Comparison of ENCODE assay signal across 8 cellular contexts in genomic region chr1:92599184-92599583, GRCh38.
DNase-seq lines count a peak whose midpoint lies in the region; ATAC-seq and TF ChIP-seq lines count a peak whose summit lies in the region.

No MANE protein-coding gene starts in this region.

- peak; percentile 36 for TF ChIP-seq CTCF in AG09309 (IDR thresholded peaks at IDR 0.05; ENCODE audit: control insufficient read depth, insufficient read depth, low read depth, low read length, missing control alignments)
- TF ChIP-seq CTCF in OCI-LY1 (IDR thresholded peaks at IDR 0.05; ENCODE audit: low read length), result peak; percentile 49
- peak; percentile 10 to 30 for TF ChIP-seq CTCF in fibroblast of lung (conservative IDR thresholded peaks at IDR 0.05 in 1 of 2, IDR thresholded peaks at IDR 0.05 in 1 of 2; ENCODE audit: low read depth in 1 of 2, low read length in 2 of 2)

- peak; percentile 23 for DNase-seq in AG09309 (ENCODE audit: low read depth)
- peak; percentile 37 to 70 for DNase-seq in fibroblast of lung (ENCODE audit: low read depth in 2 of 2)
- DNase-seq in stimulated activated CD4-positive, alpha-beta T cell treated with anti-CD3 and anti-CD28 coated beads, Interleukin-2, amount 100 ng/mL, for 48 hours, result no peak
- DNase-seq in NCI-H1092 (lab: John Stamatoyannopoulos, UW), result no peak
- no peak for DNase-seq in T1000 (lab: John Stamatoyannopoulos, UW)

- no peak overlapping the region for H3K9ac ChIP-seq in OCI-LY1 (ENCODE audit: low read length)
- H3K9ac ChIP-seq in fibroblast of lung (ENCODE audit: insufficient read depth, low read length), result no peak overlapping the region

- no peaks in the 10 kb centered on the region for H3F3A ChIP-seq in OCI-LY1 (ENCODE audit: insufficient read depth, low read length)

- H3K4me1 ChIP-seq in OCI-LY1 (ENCODE audit: insufficient read depth, low read length, severe bottlenecking), result no peaks in the 10 kb centered on the region
- no peaks in the 10 kb centered on the region for H3K4me1 ChIP-seq in fibroblast of lung (ENCODE audit: control insufficient read depth, extremely low read depth, insufficient read depth, low read length)

- no peaks in the 10 kb centered on the region for H3K36me3 ChIP-seq in OCI-LY1 (ENCODE audit: insufficient read depth, low read length)
- no peaks in the 10 kb centered on the region for H3K36me3 ChIP-seq in fibroblast of lung (ENCODE audit: control insufficient read depth, insufficient read depth, low read length)

- H3K27me3 ChIP-seq in OCI-LY1 (ENCODE audit: insufficient read depth, low read length) (no peaks in the 10 kb centered on the region), fibroblast of lung (ENCODE audit: control insufficient read depth, insufficient read depth, low read length) (no peaks in the 10 kb centered on the region)

- no peaks in the 10 kb centered on the region for H3K9me3 ChIP-seq in OCI-LY1 (ENCODE audit: low read length)
- no peaks in the 10 kb centered on the region for H3K9me3 ChIP-seq in fibroblast of lung (ENCODE audit: control insufficient read depth, insufficient read depth, low read depth, low read length)

- no peaks in the 10 kb centered on the region for H3K79me2 ChIP-seq in OCI-LY1 (ENCODE audit: insufficient read depth, low read length)
- H3K79me2 ChIP-seq in fibroblast of lung (ENCODE audit: control insufficient read depth, insufficient read depth, low read length), result no peaks in the 10 kb centered on the region

- no peaks in the 10 kb centered on the region for H4K20me1 ChIP-seq in OCI-LY1 (ENCODE audit: insufficient read depth, low read length)
- H4K20me1 ChIP-seq in fibroblast of lung (ENCODE audit: control insufficient read depth, extremely low read depth, insufficient read depth, low read length), result no peaks in the 10 kb centered on the region

- H3K9me2 ChIP-seq in OCI-LY1 (ENCODE audit: low read depth, low read length), result no peaks in the 10 kb centered on the region

- H2AFZ ChIP-seq in OCI-LY1 (ENCODE audit: low read length), result no peak overlapping the region
- no peak overlapping the region for H2AFZ ChIP-seq in fibroblast of lung (ENCODE audit: low read length)

- ATAC-seq in GM18907 (IDR thresholded peaks at IDR 0.05; ENCODE audit: unreplicated experiment), result peak; percentile 60
- no peak for ATAC-seq in GM21447 (IDR thresholded peaks at IDR 0.05; ENCODE audit: unreplicated experiment)

- H3K27ac ChIP-seq in OCI-LY1 (ENCODE audit: low read depth, low read length, poor library complexity, severe bottlenecking), result no peak overlapping the region
- no peak overlapping the region for H3K27ac ChIP-seq in fibroblast of lung (ENCODE audit: insufficient read depth, low read length)

- H3K4me3 ChIP-seq in AG09309 (ENCODE audit: control insufficient read depth, low read depth, low read length) (no peak overlapping the region), OCI-LY1 (ENCODE audit: low read depth, low read length, poor library complexity, severe bottlenecking) (no peak overlapping the region), fibroblast of lung (replicated peaks in 1 of 4; ENCODE audit: control extremely low read depth in 1 of 4, insufficient read depth in 1 of 4, low read depth in 3 of 4, low read length in 4 of 4) (no peak overlapping the region)

- H3K4me2 ChIP-seq in OCI-LY1 (ENCODE audit: low read length) (no peak overlapping the region), fibroblast of lung (ENCODE audit: extremely low read depth, insufficient read depth, low read length) (no peak overlapping the region)

Comparison
In these comparisons a context has a peak if more than half of its experiments do, and no peak if none do; other contexts are left out.
1. DNase-seq: peak in AG09309 (single experiment) and fibroblast of lung (2 of 2); none in stimulated activated CD4-positive, alpha-beta T cell treated with anti-CD3 and anti-CD28 coated beads, Interleukin-2, amount 100 ng/mL, for 48 hours (0 of 2), NCI-H1092 (single experiment) and T1000 (single experiment).
2. Peak in every context shown above with its lines, with median percentiles within 50 percentile points of each other: CTCF ChIP-seq.